Comparison of ENCODE assay signal across 8 cellular contexts in the genomic region with DNA sequence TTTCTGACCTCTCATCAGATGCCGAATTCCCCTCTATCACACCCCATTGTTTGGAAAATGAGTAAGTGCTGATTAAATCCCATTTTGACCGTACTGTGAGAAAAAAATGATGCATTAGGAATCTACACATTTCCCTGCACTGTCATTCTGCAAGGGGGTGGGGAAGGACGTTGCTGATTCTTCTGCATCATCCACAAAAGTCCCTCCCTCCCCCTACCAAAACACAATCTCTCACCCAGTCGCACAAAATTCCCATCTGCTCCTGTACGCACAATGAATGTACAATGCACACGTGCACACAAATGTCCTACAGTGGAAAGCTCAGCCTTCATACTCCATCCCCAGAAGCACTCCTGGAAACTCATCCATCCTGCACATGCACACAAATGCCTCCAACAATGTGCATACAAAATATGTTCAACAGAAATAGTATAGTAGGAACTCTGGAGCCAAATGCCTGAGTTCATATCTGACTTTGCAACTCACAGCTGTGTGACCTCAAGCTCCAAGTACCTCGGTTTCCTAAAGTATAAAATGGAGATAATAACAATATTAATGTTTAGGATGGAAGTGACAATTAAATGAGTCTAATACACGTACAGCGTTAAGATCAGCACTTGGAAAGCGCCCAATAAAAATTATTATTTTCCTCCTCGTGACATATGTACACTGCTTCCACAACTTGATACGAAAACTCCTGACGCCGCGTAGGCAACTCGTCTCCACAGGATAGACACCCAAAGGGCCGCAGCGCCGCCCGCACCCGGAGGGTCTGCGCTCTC. TPM values are rescaled to one million over a fixed set of nuclear protein-coding genes. Genes with fewer than 3 reads are reported as not detected.
DNase-seq lines count a peak whose midpoint lies in the region; ATAC-seq, FAIRE-seq and TF ChIP-seq lines count a peak whose summit lies in the region.

No MANE protein-coding gene starts in this region.

- peak overlapping the region; percentile 98 to 100 for H3K9ac ChIP-seq in colonic mucosa (ENCODE audit: low read depth in 2 of 2, low read length in 2 of 2)

- no peak for ATAC-seq in GM18517 (IDR thresholded peaks at IDR 0.05; ENCODE audit: unreplicated experiment)

- FAIRE-seq in RCC 7860 (lab: Jason Lieb, UNC) = peak; percentile 65

- peak overlapping the region; percentile 98 for H3K27ac ChIP-seq in colonic mucosa
- peak overlapping the region; percentile 99 for H3K27ac ChIP-seq in muscle layer of duodenum (ENCODE audit: low read length)

- peak overlapping the region; percentile 90 for H3K4me3 ChIP-seq in colonic mucosa
- peak overlapping the region; percentile 70 to 90 for H3K4me3 ChIP-seq in muscle layer of duodenum (ENCODE audit: low read depth in 1 of 2, low read length in 2 of 2)

- H3K36me3 ChIP-seq in colonic mucosa = no peaks in the 10 kb centered on the region
- peaks cover 4 to 8% of the 10 kb centered on the region in 2 donors for H3K36me3 ChIP-seq in muscle layer of duodenum (ENCODE audit: control insufficient read depth in 1 of 2, insufficient read depth in 2 of 2, low read length in 2 of 2)

- H3K4me1 ChIP-seq in colonic mucosa = peaks cover 23% of the 10 kb centered on the region
- H3K4me1 ChIP-seq in muscle layer of duodenum (ENCODE audit: control insufficient read depth in 1 of 2, insufficient read depth in 2 of 2, low read length in 2 of 2) = peaks cover 28 to 29% of the 10 kb centered on the region in 2 donors

- H3K9me3 ChIP-seq in colonic mucosa (no peaks in the 10 kb centered on the region), muscle layer of duodenum (ENCODE audit: control insufficient read depth in 1 of 2, low read length in 2 of 2) (no peaks in the 10 kb centered on the region)

- H3K27me3 ChIP-seq in colonic mucosa (no peaks in the 10 kb centered on the region), muscle layer of duodenum (ENCODE audit: low read depth, low read length) (no peaks in the 10 kb centered on the region)

- DNase-seq in activated T-cell treated with anti-CD3 and anti-CD28 coated beads for 24 hours (ENCODE audit: low read depth) (peak; percentile 66), activated T-cell treated with anti-CD3 and anti-CD28 coated beads for 4 hours (no peak), RCC 7860 (ENCODE audit: low spot score) (peak; percentile 76), colonic mucosa (no peak), iPS-NIHi7 (ENCODE audit: extremely low spot score) (no peak), GF-D8 (lab: John Stamatoyannopoulos, UW) (no peak)

- intact Hi-C loops in colonic mucosa (cut with DNase I) = no loop called here

- TF ChIP-seq CTCF in colonic mucosa (IDR thresholded peaks at IDR 0.05) = no peak

RNA-seq across cellular contexts. Expression of a gene that starts 0.8 kb away (rescaled TPM):
- total RNA-seq in colonic mucosa = 100 to 1,000 TPM; 153 to 220 TPM

RNA-seq across cellular contexts. Expression of a gene that starts 59.6 kb away (rescaled TPM):
- total RNA-seq in colonic mucosa = 10 to 100 TPM; 30.2 to 60.5 TPM

Comparison
In these comparisons a context has a peak if more than half of its experiments do, and no peak if none do; other contexts are left out.
1. DNase-seq: peak in activated T-cell treated with anti-CD3 and anti-CD28 coated beads for 24 hours (single experiment) and RCC 7860 (single experiment); none in activated T-cell treated with anti-CD3 and anti-CD28 coated beads for 4 hours (single experiment), colonic mucosa (single experiment), iPS-NIHi7 (single experiment) and GF-D8 (single experiment).